ENCODE assay signal across 17 cellular contexts in genomic region chr19:32401992-32402391, GRCh38. TPM values are rescaled to one million over a fixed set of nuclear protein-coding genes. Genes with fewer than 3 reads are reported as not detected.
DNase-seq lines count a peak whose midpoint lies in the region; ATAC-seq and TF ChIP-seq lines count a peak whose summit lies in the region.
"Had no signal": no experiment of that assay in that cellular context is flagged by ENCODE, and none has a peak within 500 bp of the region (broad histone marks: within the 10 kb centered on the region; RNA-seq: fewer than 3 reads in every experiment).

No MANE protein-coding gene starts in this region.

- peak overlapping the region; percentile 29 for H3K4me3 Mint-ChIP-seq in activated T-cell treated with anti-CD3 and anti-CD28 coated beads, Interleukin-2, amount 50 U/mL, for 4 hours
- H3K4me3 Mint-ChIP-seq in brain = peak overlapping the region in 3 of 5 experiments; percentile 9 to 60 (median 41)
- peak overlapping the region; percentile 69 for H3K4me3 Mint-ChIP-seq in neural crest cell

- POLR2A ChIA-PET in HEK293 (lab: Yijun Ruan, JAX) (no interaction called here), A673 (lab: Charles Lee; ENCODE audit: low non-redundant PET) (no interaction called here)

- no peak for TF ChIP-seq CTCF in HEK293 (tag by site-specific recombination; IDR thresholded peaks at IDR 0.05)
- TF ChIP-seq CTCF in brain (conservative IDR thresholded peaks at IDR 0.05) = no peak
- no peak for TF ChIP-seq CTCF in neural crest cell (conservative IDR thresholded peaks at IDR 0.05)
- no peak for TF ChIP-seq CTCF in A673 (conservative IDR thresholded peaks at IDR 0.05; ENCODE audit: low read depth, low read length)

- intact Hi-C loops in A673 (cut with micrococcal nuclease; ENCODE audit: unreplicated experiment) = no loop called here

- H3K4me1 Mint-ChIP-seq in activated T-cell treated with anti-CD3 and anti-CD28 coated beads, Interleukin-2, amount 50 U/mL, for 4 hours (ENCODE audit: low read depth) = peaks cover 12% of the 10 kb centered on the region
- H3K4me1 Mint-ChIP-seq in brain (peaks cover 38% of the 10 kb centered on the region), neural crest cell (peaks cover 17% of the 10 kb centered on the region)

- peaks cover 4 to 30% of the 10 kb centered on the region in 2 experiments for H3K36me3 ChIP-seq in HEK293 (ENCODE audit: control insufficient read depth in 2 of 2, insufficient read depth in 1 of 2, low read length in 2 of 2)
- H3K36me3 ChIP-seq in A673 (ENCODE audit: insufficient read depth, low read length, poor library complexity, severe bottlenecking) = no peaks in the 10 kb centered on the region
- H3K36me3 ChIP-seq: HAP-1 had no signal

- CTCF ChIA-PET in HEK293 (lab: Yijun Ruan, JAX) = no interaction called here
- CTCF ChIA-PET in A673 (lab: Charles Lee) = no interaction called here

- BruUV-seq in A673 (replicated peaks; lab: Mats Ljungman, UMichigan) = no TSS peak

- no peak for ATAC-seq in activated T-cell treated with anti-CD3 and anti-CD28 coated beads, Interleukin-2, amount 50 U/mL, for 4 hours
- ATAC-seq: GM12878 had no signal

- H3K9me3 ChIP-seq in HEK293 (ENCODE audit: control insufficient read depth, insufficient read depth, low read depth, low read length) (no peaks in the 10 kb centered on the region), A673 (ENCODE audit: low read depth, low read length, poor library complexity, severe bottlenecking) (no peaks in the 10 kb centered on the region)
- H3K9me3 ChIP-seq: BLaER1 treated with 17β-estradiol and CSF1 and Interleukin-3, amounts not matched to agents 10 nM and 100 nM; HAP-1 had no signal

- no peak for DNase-seq in activated T-cell treated with anti-CD3 and anti-CD28 coated beads, Interleukin-2, amount 50 U/mL, for 4 hours
- no peak for DNase-seq in activated T-cell treated with anti-CD3 and anti-CD28 coated beads for 4 hours
- no peak for DNase-seq in neural crest cell (ENCODE audit: low read depth, low spot score)
- no peak for DNase-seq in 8988T
- no peak for DNase-seq in A673 (ENCODE audit: low spot score)
- no peak for DNase-seq in cerebellum (ENCODE audit: low spot score)
- DNase-seq: ACHN; CD4-positive, CD25-positive, alpha-beta regulatory T cell; DMS79; KBM-7 had no signal

- peaks cover 18% of the 10 kb centered on the region for H3K4me1 ChIP-seq in HEK293 (ENCODE audit: control insufficient read depth, insufficient read depth, low read length)
- H3K4me1 ChIP-seq in A673 (ENCODE audit: insufficient read depth, low read length, poor library complexity, severe bottlenecking) = peaks cover 15% of the 10 kb centered on the region

- H3K9me3 Mint-ChIP-seq in activated T-cell treated with anti-CD3 and anti-CD28 coated beads, Interleukin-2, amount 50 U/mL, for 4 hours = no peaks in the 10 kb centered on the region
- peaks cover 0 to 2% (median 0%) of the 10 kb centered on the region in 5 experiments for H3K9me3 Mint-ChIP-seq in brain
- H3K9me3 Mint-ChIP-seq in neural crest cell = no peaks in the 10 kb centered on the region
- H3K9me3 Mint-ChIP-seq: CD4-positive, CD25-positive, alpha-beta regulatory T cell had no signal

- no peaks in the 10 kb centered on the region for H3K36me3 Mint-ChIP-seq in activated T-cell treated with anti-CD3 and anti-CD28 coated beads, Interleukin-2, amount 50 U/mL, for 4 hours (ENCODE audit: insufficient read depth)
- H3K36me3 Mint-ChIP-seq in brain = no peaks in the 10 kb centered on the region
- H3K36me3 Mint-ChIP-seq in neural crest cell (ENCODE audit: low read depth) = no peaks in the 10 kb centered on the region
- H3K36me3 Mint-ChIP-seq: CD4-positive, CD25-positive, alpha-beta regulatory T cell had no signal

- no peaks in the 10 kb centered on the region for H3K27me3 ChIP-seq in A673 (replicated peaks; ENCODE audit: insufficient read depth, low read depth, low read length, poor library complexity)
- H3K27me3 ChIP-seq: BLaER1 treated with 17β-estradiol and CSF1 and Interleukin-3, amounts not matched to agents 10 nM and 100 nM had no signal

- peak overlapping the region in 2 of 5 experiments; percentile 12 to 22 for H3K27ac Mint-ChIP-seq in brain
- H3K27ac Mint-ChIP-seq in neural crest cell (ENCODE audit: unreplicated experiment) = peak overlapping the region; percentile 35

- no peak overlapping the region for H3K27ac ChIP-seq in HEK293 (ENCODE audit: extremely low read depth, low read depth, low read length)
- H3K27ac ChIP-seq in A673 (ENCODE audit: low read depth, low read length, poor library complexity, severe bottlenecking) = no peak overlapping the region
- H3K27ac ChIP-seq: 22Rv1; BLaER1 treated with 17β-estradiol and CSF1 and Interleukin-3, amounts not matched to agents 10 nM and 100 nM; HL-60 had no signal

- no peak overlapping the region for H3K4me3 ChIP-seq in HEK293 (ENCODE audit: low read depth, low read length)
- no peak overlapping the region for H3K4me3 ChIP-seq in A673 (ENCODE audit: low read depth, low read length, poor library complexity, severe bottlenecking)
- H3K4me3 ChIP-seq: BLaER1 treated with 17β-estradiol and CSF1 and Interleukin-3, amounts not matched to agents 10 nM and 100 nM; GM12878; HAP-1 had no signal

- no peaks in the 10 kb centered on the region for H3K27me3 Mint-ChIP-seq in activated T-cell treated with anti-CD3 and anti-CD28 coated beads, Interleukin-2, amount 50 U/mL, for 4 hours (ENCODE audit: low read depth)
- H3K27me3 Mint-ChIP-seq in brain = no peaks in the 10 kb centered on the region
- no peaks in the 10 kb centered on the region for H3K27me3 Mint-ChIP-seq in neural crest cell (ENCODE audit: low read depth)
- H3K27me3 Mint-ChIP-seq: CD4-positive, CD25-positive, alpha-beta regulatory T cell had no signal

TF ChIP-seq in HEK293, 187 proteins besides CTCF, POLR2A, EP300 and RAD21:
- TF ChIP-seq KLF1 (tag by site-specific recombination; IDR thresholded peaks at IDR 0.05) (no peak), ZNF549 (tag by site-specific recombination; IDR thresholded peaks at IDR 0.05) (no peak), BCL6B (tag by site-specific recombination; IDR thresholded peaks at IDR 0.05) (0 out of 2 replicates have a peak, but pooled peaks have one; percentile 32), ZNF366 (tag by site-specific recombination; conservative IDR thresholded peaks at IDR 0.05) (peak; percentile 79), REPIN1 (tag by site-specific recombination; IDR thresholded peaks at IDR 0.05; ENCODE audit: low read depth) (no peak), HOXC10 (CRISPR knock-in tag; IDR thresholded peaks at IDR 0.05) (no peak), ZNF426 (tag by site-specific recombination; IDR thresholded peaks at IDR 0.05) (no peak), ZNF514 (tag by site-specific recombination; IDR thresholded peaks at IDR 0.05) (0 out of 2 replicates have a peak, but pooled peaks have one; percentile 8), ZNF114 (tag by site-specific recombination; IDR thresholded peaks at IDR 0.05) (0 out of 2 replicates have a peak, but pooled peaks have one; percentile 65), ZNF513 (tag by site-specific recombination; IDR thresholded peaks at IDR 0.05) (peak; percentile 88)
- TF ChIP-seq, protein P1, sequence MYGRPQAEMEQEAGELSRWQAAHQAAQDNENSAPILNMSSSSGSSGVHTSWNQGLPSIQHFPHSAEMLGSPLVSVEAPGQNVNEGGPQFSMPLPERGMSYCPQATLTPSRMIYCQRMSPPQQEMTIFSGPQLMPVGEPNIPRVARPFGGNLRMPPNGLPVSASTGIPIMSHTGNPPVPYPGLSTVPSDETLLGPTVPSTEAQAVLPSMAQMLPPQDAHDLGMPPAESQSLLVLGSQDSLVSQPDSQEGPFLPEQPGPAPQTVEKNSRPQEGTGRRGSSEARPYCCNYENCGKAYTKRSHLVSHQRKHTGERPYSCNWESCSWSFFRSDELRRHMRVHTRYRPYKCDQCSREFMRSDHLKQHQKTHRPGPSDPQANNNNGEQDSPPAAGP (tag by site-specific recombination; IDR thresholded peaks at IDR 0.05) = no peak

RNA-seq across cellular contexts. Expression of gene DPY19L3, which starts 3.6 kb away (rescaled TPM):
- 10 to 100 TPM; 16.2 to 20.5 (median 17.1) TPM for total RNA-seq in activated T-cell treated with anti-CD3 and anti-CD28 coated beads, Interleukin-2, amount 50 U/mL, for 4 hours
- 25.4 TPM for polyA plus RNA-seq in brain (ENCODE audit: insufficient read depth, low read depth, low replicate concordance)
- 104 and 108 TPM in 2 replicates for total RNA-seq in neural crest cell
- total RNA-seq in A673 (2021) = 62.7 and 70.5 TPM in 2 replicates
- 70.5 TPM for total RNA-seq in cerebellum

RNA-seq across cellular contexts. Expression of gene ZNF507, which starts 56.6 kb away (rescaled TPM):
- total RNA-seq in activated T-cell treated with anti-CD3 and anti-CD28 coated beads, Interleukin-2, amount 50 U/mL, for 4 hours = 10 to 100 TPM; 26.0 to 27.4 (median 26.2) TPM
- polyA plus RNA-seq in brain (ENCODE audit: insufficient read depth, low read depth, low replicate concordance) = 16.7 TPM
- total RNA-seq in neural crest cell = 33.8 and 35.4 TPM in 2 replicates
- total RNA-seq in A673 (2021) = 35.0 and 36.1 TPM in 2 replicates
- 33.9 TPM for total RNA-seq in cerebellum
